ENCODE assay signal across 13 cellular contexts in genomic region chr5:73770172-73770571, GRCh38.
DNase-seq lines count a peak whose midpoint lies in the region; ATAC-seq and TF ChIP-seq lines count a peak whose summit lies in the region.
"Had no signal": no experiment of that assay in that cellular context is flagged by ENCODE, and none has a peak within 500 bp of the region (broad histone marks: within the 10 kb centered on the region; RNA-seq: fewer than 3 reads in every experiment).

No MANE protein-coding gene starts in this region.

- H3K4me1 Mint-ChIP-seq in natural killer cell treated with Interleukin-12 subunit alpha and Interleukin-12 subunit beta and Interleukin-15 and Interleukin-18, amount 100 ng/mL, for 72 hours (ENCODE audit: low read depth in 2 of 2): no peaks in the 10 kb centered on the region
- H3K4me1 Mint-ChIP-seq: CD4-positive, alpha-beta memory T cell had no signal

- CTCF ChIA-PET in IMR-90 (lab: Yijun Ruan, JAX): interaction anchor here (1.3 kb wide), 1 partner anchor 23 kb away, joined by 3 read pairs; no protein-coding TSS in a partner anchor

- TF ChIP-seq EP300 in upper lobe of left lung (IDR thresholded peaks at IDR 0.05): no peak

- TF ChIP-seq POLR2A in IMR-90 (IDR thresholded peaks at IDR 0.05; ENCODE audit: low read depth, low read length) (no peak), upper lobe of left lung (IDR thresholded peaks at IDR 0.05) (no peak)

- H3K79me1 ChIP-seq in IMR-90 (ENCODE audit: low read depth in 1 of 2, low read length in 2 of 2): peaks cover 6 to 30% of the 10 kb centered on the region in 2 experiments; a peak in 3 of 4 replicates

- H3K27me3 ChIP-seq in IMR-90 (ENCODE audit: control insufficient read depth, insufficient read depth, low read length): no peaks in the 10 kb centered on the region
- no peaks in the 10 kb centered on the region for H3K27me3 ChIP-seq in osteoblast (ENCODE audit: insufficient read depth, low read length)
- no peaks in the 10 kb centered on the region for H3K27me3 ChIP-seq in upper lobe of left lung
- H3K27me3 ChIP-seq: BE2C had no signal

- peak overlapping the region; percentile 74 for H3K14ac ChIP-seq in IMR-90 (replicated peaks; ENCODE audit: low read depth, low read length)

- intact Hi-C loops in IMR-90 (cut with micrococcal nuclease): loop anchor here (5.0 kb wide), 1 partner anchor 48 kb away; no protein-coding TSS in a partner anchor

- H3K9me3 ChIP-seq in IMR-90 (ENCODE audit: control insufficient read depth, insufficient read depth, low read length) (peaks cover 3% of the 10 kb centered on the region; the same call in 1 of the 2 replicates), osteoblast (ENCODE audit: low read depth, low read length) (no peaks in the 10 kb centered on the region), upper lobe of left lung (peaks cover 0 to 9% (median 4%) of the 10 kb centered on the region in 4 donors)
- H3K9me3 ChIP-seq: BE2C had no signal

- H2BK5ac ChIP-seq in IMR-90 (ENCODE audit: low read depth, low read length, poor library complexity, severe bottlenecking): peak overlapping the region; percentile 75

- H2BK120ac ChIP-seq in IMR-90 (ENCODE audit: low read depth, low read length): peak overlapping the region; percentile 92

- H3K36me3 Mint-ChIP-seq in natural killer cell treated with Interleukin-12 subunit alpha and Interleukin-12 subunit beta and Interleukin-15 and Interleukin-18, amount 100 ng/mL, for 72 hours: peaks cover 9% of the 10 kb centered on the region
- H3K36me3 Mint-ChIP-seq: CD4-positive, alpha-beta memory T cell had no signal

- H3K23ac ChIP-seq in IMR-90 (ENCODE audit: low read depth, low read length): peak overlapping the region; percentile 88

- no peak overlapping the region for H3K4me3 ChIP-seq in IMR-90 (ENCODE audit: insufficient read depth, low read depth, low read length)
- H3K4me3 ChIP-seq in osteoblast (ENCODE audit: insufficient read depth, low read length): no peak overlapping the region
- H3K4me3 ChIP-seq in upper lobe of left lung: no peak overlapping the region
- H3K4me3 ChIP-seq: GM12878 had no signal

- H3K4me2 ChIP-seq in IMR-90 (ENCODE audit: low read depth, low read length) (peak overlapping the region; percentile 26; the same call in 1 of the 2 replicates), osteoblast (ENCODE audit: insufficient read depth, low read length) (peak overlapping the region; percentile 0)

- no TSS peak for BruUV-seq in IMR-90 (replicated peaks; lab: Mats Ljungman, UMichigan)

- H2AK9ac ChIP-seq in IMR-90 (replicated peaks; ENCODE audit: low read depth, low read length, poor library complexity): no peak overlapping the region

- H2BK15ac ChIP-seq in IMR-90 (ENCODE audit: low read depth, low read length): peak overlapping the region; percentile 62; the same call in 2 of the 3 replicates

- no peaks in the 10 kb centered on the region for H3K9me3 Mint-ChIP-seq in natural killer cell treated with Interleukin-12 subunit alpha and Interleukin-12 subunit beta and Interleukin-15 and Interleukin-18, amount 100 ng/mL, for 72 hours

- no CpG with 5 or more reads among the region's 2 CpGs for whole genome bisulfite sequencing in IMR-90 (ENCODE audit: extremely low coverage in 2 of 2, insufficient read length in 1 of 2), 2 experiments
- 39 to 41% methylated on average over 2 of the region's 2 CpGs for WGBS in upper lobe of left lung, 2 donors

- H3K27me3 Mint-ChIP-seq in natural killer cell treated with Interleukin-12 subunit alpha and Interleukin-12 subunit beta and Interleukin-15 and Interleukin-18, amount 100 ng/mL, for 72 hours: no peaks in the 10 kb centered on the region

- POLR2A ChIA-PET in IMR-90 (lab: Charles Lee; ENCODE audit: unreplicated experiment): interaction anchor here (0.6 kb wide), 1 partner anchor 81 kb away, joined by 5 read pairs; no protein-coding TSS in a partner anchor

- no peak for TF ChIP-seq RAD21 in IMR-90 (IDR thresholded peaks at IDR 0.05; ENCODE audit: low read length)

- no peak overlapping the region for H3K9ac ChIP-seq in IMR-90 (ENCODE audit: low read depth, low read length)

- H3K4ac ChIP-seq in IMR-90 (ENCODE audit: low read depth, low read length): peak overlapping the region; percentile 95

- H2BK20ac ChIP-seq in IMR-90 (ENCODE audit: low read depth, low read length): peak overlapping the region; percentile 93

- no peaks in the 10 kb centered on the region for H3K79me2 ChIP-seq in osteoblast (ENCODE audit: insufficient read depth, low read length)

- H3K9me1 ChIP-seq in IMR-90 (ENCODE audit: insufficient read depth, low read length): peaks cover 15% of the 10 kb centered on the region

- no peak for TF ChIP-seq CTCF in 22Rv1 (IDR thresholded peaks at IDR 0.05)
- TF ChIP-seq CTCF in IMR-90 (conservative IDR thresholded peaks at IDR 0.05; ENCODE audit: low read depth, low read length): no peak
- no peak for TF ChIP-seq CTCF in VCaP (conservative IDR thresholded peaks at IDR 0.05)
- TF ChIP-seq CTCF in osteoblast (IDR thresholded peaks at IDR 0.05; ENCODE audit: extremely low read depth, low read depth, low read length): no peak
- no peak for TF ChIP-seq CTCF in upper lobe of left lung (IDR thresholded peaks at IDR 0.05)

- H2AK5ac ChIP-seq in IMR-90 (ENCODE audit: low read depth, low read length): peak overlapping the region; percentile 87

- H4K20me1 ChIP-seq in IMR-90 (ENCODE audit: insufficient read depth, low read length) (no peaks in the 10 kb centered on the region), osteoblast (ENCODE audit: insufficient read depth, low read length) (no peaks in the 10 kb centered on the region)

- peak; percentile 73 for ATAC-seq in IMR-90 (ENCODE audit: low read depth)
- no peak for ATAC-seq in upper lobe of left lung (ENCODE audit: low FRiP score in 2 of 2)
- no peak for ATAC-seq in natural killer cell treated with Interleukin-12 subunit alpha and Interleukin-12 subunit beta and Interleukin-15 and Interleukin-18, amount 100 ng/mL, for 72 hours
- ATAC-seq: GM12878 had no signal

- H3K27ac Mint-ChIP-seq in natural killer cell treated with Interleukin-12 subunit alpha and Interleukin-12 subunit beta and Interleukin-15 and Interleukin-18, amount 100 ng/mL, for 72 hours: no peak overlapping the region
- H3K27ac Mint-ChIP-seq: CD4-positive, alpha-beta memory T cell had no signal

- DNase-seq in IMR-90 (no peak), osteoblast (ENCODE audit: insufficient read length, low spot score, missing footprints) (peak; percentile 1), upper lobe of left lung (no peak), mesenteric fat pad (ENCODE audit: low spot score) (no peak)
- DNase-seq in natural killer cell treated with Interleukin-12 subunit alpha and Interleukin-12 subunit beta and Interleukin-15 and Interleukin-18, amount 100 ng/mL, for 72 hours (ENCODE audit: low spot score): no peak
- DNase-seq in activated naive CD4-positive, alpha-beta T cell treated with Interleukin-2 at 50 U/mL for 16 hours: no peak
- DNase-seq: BE2C; CD4-positive, alpha-beta memory T cell; DMS79 had no signal

- H3K36me3 ChIP-seq in IMR-90 (ENCODE audit: control insufficient read depth, insufficient read depth, low read length): no peaks in the 10 kb centered on the region
- H3K36me3 ChIP-seq in osteoblast (ENCODE audit: insufficient read depth, low read length): no peaks in the 10 kb centered on the region
- H3K36me3 ChIP-seq in upper lobe of left lung: no peaks in the 10 kb centered on the region

- no peak overlapping the region for H3K4me3 Mint-ChIP-seq in natural killer cell treated with Interleukin-12 subunit alpha and Interleukin-12 subunit beta and Interleukin-15 and Interleukin-18, amount 100 ng/mL, for 72 hours
- H3K4me3 Mint-ChIP-seq: CD4-positive, alpha-beta memory T cell had no signal

- H4K91ac ChIP-seq in IMR-90 (ENCODE audit: insufficient read depth, low read depth, low read length): peak overlapping the region; percentile 78

- peak overlapping the region; percentile 41 for H3K56ac ChIP-seq in IMR-90 (ENCODE audit: extremely low read depth, insufficient read depth, low read length)

- peak overlapping the region; percentile 5; the same call in 1 of the 2 replicates for H4K5ac ChIP-seq in IMR-90 (ENCODE audit: low read depth, low read length)

- peak overlapping the region; percentile 32; the same call in 1 of the 2 replicates for H3K18ac ChIP-seq in IMR-90 (ENCODE audit: low read depth, low read length)

- in situ Hi-C loops in IMR-90 (cut with MboI; ENCODE audit: low sequenced_read_pairs): no loop called here

- H3K27ac ChIP-seq in 22Rv1 (peak overlapping the region; percentile 12), IMR-90 (ENCODE audit: insufficient read depth, low read length) (peak overlapping the region; percentile 71), VCaP (peak overlapping the region; percentile 81), osteoblast (ENCODE audit: low read depth, low read length) (no peak overlapping the region), upper lobe of left lung (no peak overlapping the region)
- H3K27ac ChIP-seq: HL-60 had no signal

- H4K8ac ChIP-seq in IMR-90 (ENCODE audit: low read depth in 2 of 2, low read length in 2 of 2): peak overlapping the region; percentile 26 to 77; a peak in 3 of 4 replicates

- H3K4me1 ChIP-seq in IMR-90 (ENCODE audit: control insufficient read depth, insufficient read depth, low read length): peaks cover 9% of the 10 kb centered on the region
- H3K4me1 ChIP-seq in osteoblast (ENCODE audit: insufficient read depth, low read length): no peaks in the 10 kb centered on the region
- H3K4me1 ChIP-seq in upper lobe of left lung: peaks cover 0 to 5% (median 0%) of the 10 kb centered on the region in 4 donors

- dilution Hi-C loops in IMR-90 (cut with HindIII; ENCODE audit: low sequenced_read_pairs, unreplicated experiment): no loop called here

- H2AFZ ChIP-seq in IMR-90 (replicated peaks; ENCODE audit: low read length, poor library complexity): no peak overlapping the region
- peak overlapping the region; percentile 58 for H2AFZ ChIP-seq in osteoblast (ENCODE audit: low read length)

TF ChIP-seq in IMR-90, 13 proteins besides CTCF, POLR2A, EP300 and RAD21 (continues in another document):
- no peak for TF ChIP-seq MXI1 (IDR thresholded peaks at IDR 0.05; ENCODE audit: borderline replicate concordance, low read depth, low read length)
- no peak for TF ChIP-seq CEBPB (IDR thresholded peaks at IDR 0.05; ENCODE audit: low read depth, low read length)
- no peak for TF ChIP-seq CHD1 (IDR thresholded peaks at IDR 0.05; ENCODE audit: low read depth, low read length)
- no peak for TF ChIP-seq RFX5 (IDR thresholded peaks at IDR 0.05; ENCODE audit: low read depth, low read length)
- TF ChIP-seq MAFK (IDR thresholded peaks at IDR 0.05; ENCODE audit: low read depth, low read length): no peak
- TF ChIP-seq NFE2L2 (IDR thresholded peaks at IDR 0.05; ENCODE audit: low read depth, low read length): no peak
- TF ChIP-seq SMC3 (IDR thresholded peaks at IDR 0.05; ENCODE audit: low read depth, low read length): no peak
- TF ChIP-seq FOS (IDR thresholded peaks at IDR 0.05; ENCODE audit: low read depth, low read length): no peak
- no peak for TF ChIP-seq BHLHE40 (IDR thresholded peaks at IDR 0.05; ENCODE audit: low read depth, low read length)

Comparison
In these comparisons a context has a peak if more than half of its experiments do, and no peak if none do; other contexts are left out.
1. H3K27ac ChIP-seq: peak in 22Rv1 (single experiment), IMR-90 (single experiment) and VCaP (single experiment); none in osteoblast (single experiment) and upper lobe of left lung (0 of 4).